17 cellular contexts compared by ENCODE assay signal in genomic region chr17:321386-321941, GRCh38. TPM values are rescaled to one million over a fixed set of nuclear protein-coding genes. Genes with fewer than 3 reads are reported as not detected.
DNase-seq lines count a peak whose midpoint lies in the region; ATAC-seq, FAIRE-seq and TF ChIP-seq lines count a peak whose summit lies in the region.
"Had no signal": no experiment of that assay in that cellular context is flagged by ENCODE, and none has a peak within 500 bp of the region (broad histone marks: within the 10 kb centered on the region; RNA-seq: fewer than 3 reads in every experiment).

No MANE protein-coding gene starts in this region.

- FAIRE-seq in H54 (lab: Jason Lieb, UNC), result no peak
- FAIRE-seq: GM12891, GM18507 had no signal

- H2AK5ac ChIP-seq in neuronal stem cell (ENCODE audit: low read depth, low read length), result peak overlapping the region; percentile 93

- H3K9me2 ChIP-seq in GM23338 (ENCODE audit: insufficient read depth), result no peaks in the 10 kb centered on the region

- no peak overlapping the region for H2BK120ac ChIP-seq in neuronal stem cell (ENCODE audit: low read depth, low read length)

- H3K27me3 Mint-ChIP-seq in GM23338 (ENCODE audit: insufficient read depth, low read depth, poor library complexity), result peaks cover 9% of the 10 kb centered on the region
- H3K27me3 Mint-ChIP-seq in WTC11 (ENCODE audit: low read depth), result peaks cover 12% of the 10 kb centered on the region
- H3K27me3 Mint-ChIP-seq: IgD-negative memory B cell had no signal

- H3K27ac Mint-ChIP-seq in GM23338 (no peak overlapping the region), WTC11 (no peak overlapping the region)
- H3K27ac Mint-ChIP-seq: IgD-negative memory B cell had no signal

- H3K36me3 Mint-ChIP-seq in GM23338 (ENCODE audit: low read depth) (peaks cover 15% of the 10 kb centered on the region), WTC11 (peaks cover 5% of the 10 kb centered on the region)

- H3K4me1 Mint-ChIP-seq in GM23338 (peaks cover 28% of the 10 kb centered on the region), WTC11 (peaks cover 29% of the 10 kb centered on the region)
- H3K4me1 Mint-ChIP-seq: IgD-negative memory B cell had no signal

- CTCF ChIA-PET in WTC11 (lab: Charles Lee), result interaction anchor here (1.0 to 2.4 kb wide), 8 partner anchors 12 to 379 kb away, joined by 3 to 15 read pairs (median 4); no protein-coding TSS in a partner anchor

- H3K4me1 ChIP-seq in GM23338 (ENCODE audit: insufficient read depth), result peaks cover 23% of the 10 kb centered on the region; the same call in 1 of the 2 replicates
- H3K4me1 ChIP-seq in right cardiac atrium (ENCODE audit: control insufficient read depth, insufficient read depth, low read length), result no peaks in the 10 kb centered on the region
- H3K4me1 ChIP-seq in neuronal stem cell (ENCODE audit: control insufficient read depth in 2 of 2, insufficient read depth in 1 of 2, low read depth in 1 of 2, low read length in 2 of 2), result peaks cover 14 to 23% of the 10 kb centered on the region in 2 donors

- peaks cover 2% of the 10 kb centered on the region for H3K79me1 ChIP-seq in neuronal stem cell (ENCODE audit: low read depth, low read length)

- H3K27ac ChIP-seq in GM23338 (ENCODE audit: low read depth) (no peak overlapping the region), right cardiac atrium (ENCODE audit: low read length) (no peak overlapping the region), neuronal stem cell (replicated peaks; ENCODE audit: low read length) (no peak overlapping the region)
- H3K27ac ChIP-seq: C4-2B, RWPE1 had no signal

- H2AFZ ChIP-seq in GM23338 (peak overlapping the region; percentile 66; the same call in 1 of the 2 replicates), neuronal stem cell (ENCODE audit: low read length) (no peak overlapping the region)

- H4K20me1 ChIP-seq in GM23338 (replicated peaks; ENCODE audit: insufficient read depth), result no peaks in the 10 kb centered on the region

- no peak for TF ChIP-seq POLR2A in H54 (IDR thresholded peaks at IDR 0.05; ENCODE audit: low read depth, low read length)

- H3K4me2 ChIP-seq in GM23338, result no peak overlapping the region
- H3K4me2 ChIP-seq in neuronal stem cell (ENCODE audit: insufficient read depth, low read length, poor library complexity, severe bottlenecking), result no peak overlapping the region

- no peaks in the 10 kb centered on the region for H3F3A ChIP-seq in GM23338 (replicated peaks; ENCODE audit: low read depth)

- TF ChIP-seq CTCF in GM23338 (conservative IDR thresholded peaks at IDR 0.05; ENCODE audit: low read depth in 2 of 2), result no peak
- TF ChIP-seq CTCF in WTC11 (IDR thresholded peaks at IDR 0.05), result no peak

- H3K4me3 ChIP-seq in GM23338 (no peak overlapping the region), right cardiac atrium (ENCODE audit: low read length) (no peak overlapping the region), neuronal stem cell (ENCODE audit: low read length in 2 of 2) (no peak overlapping the region)

- H3K9me3 Mint-ChIP-seq in GM23338, result peaks cover 18% of the 10 kb centered on the region
- H3K9me3 Mint-ChIP-seq in WTC11, result peaks cover 25% of the 10 kb centered on the region
- H3K9me3 Mint-ChIP-seq: IgD-negative memory B cell had no signal

- peak overlapping the region; percentile 93 for H2BK12ac ChIP-seq in neuronal stem cell (ENCODE audit: low read length)

- H3K4ac ChIP-seq in neuronal stem cell (ENCODE audit: low read length), result no peak overlapping the region

- ATAC-seq in GM23338 (no peak; the same call in 1 of the 3 replicates), WTC11 (no peak), right cardiac atrium (peak; percentile 9 to 25), HG02884 (IDR thresholded peaks at IDR 0.05; ENCODE audit: unreplicated experiment) (no peak)

- WGBS in right cardiac atrium, result 72% methylated on average over 35 of the region's 35 CpGs
- no CpG with 5 or more reads among the region's 35 CpGs for WGBS in neuronal stem cell (ENCODE audit: extremely low coverage in 2 of 2, insufficient read length in 2 of 2, insufficient replicate concordance in 1 of 2), 2 donors

- H2BK15ac ChIP-seq in neuronal stem cell (ENCODE audit: low read length), result peak overlapping the region; percentile 95

- peak overlapping the region; percentile 79 for H2BK5ac ChIP-seq in neuronal stem cell (ENCODE audit: low read length)

- DNase-seq in GM23338 (ENCODE audit: low spot score), result no peak
- no peak for DNase-seq in WTC11 (ENCODE audit: low spot score)
- DNase-seq in right cardiac atrium, result peak in 1 of 3 donors; percentile 8
- DNase-seq in neuronal stem cell (ENCODE audit: low spot score), result no peak
- no peak for DNase-seq in NCI-H226
- DNase-seq in H54 (ENCODE audit: insufficient read length, low spot score), result no peak
- DNase-seq: GF-D8, GOT3, NCI-H1105 treated with DMSO at 0.1 percent for 48 hours, NCI-H187, NCI-H526 treated with DMSO at 0.1 percent for 48 hours had no signal

- H3K9me3 ChIP-seq in right cardiac atrium (ENCODE audit: control insufficient read depth, low read length), result no peaks in the 10 kb centered on the region
- peaks cover 2% of the 10 kb centered on the region in 2 donors for H3K9me3 ChIP-seq in neuronal stem cell (replicated peaks in 1 of 2; ENCODE audit: control insufficient read depth in 2 of 2, insufficient read depth in 1 of 2, low read depth in 1 of 2, low read length in 2 of 2)

- H3K14ac ChIP-seq in neuronal stem cell (ENCODE audit: low read length), result peak overlapping the region; percentile 95

- H4K8ac ChIP-seq in neuronal stem cell (ENCODE audit: low read depth, low read length), result no peak overlapping the region

- H3K18ac ChIP-seq in neuronal stem cell (ENCODE audit: low read length), result peak overlapping the region; percentile 89

- intact Hi-C loops in right cardiac atrium (cut with DNase I), result no loop called here

- H3K9ac ChIP-seq in neuronal stem cell (ENCODE audit: low read depth, low read length, poor library complexity), result peak overlapping the region; percentile 44

- H3K4me3 Mint-ChIP-seq in GM23338, result peak overlapping the region; percentile 42; the same call in 1 of the 3 replicates
- peak overlapping the region; percentile 10; the same call in 1 of the 2 replicates for H3K4me3 Mint-ChIP-seq in WTC11
- H3K4me3 Mint-ChIP-seq: IgD-negative memory B cell had no signal

- POLR2A ChIA-PET in WTC11 (lab: Charles Lee), result no interaction called here

- H3K27me3 ChIP-seq in GM23338 (ENCODE audit: insufficient read depth) (no peaks in the 10 kb centered on the region), right cardiac atrium (ENCODE audit: control insufficient read depth, insufficient read depth) (no peaks in the 10 kb centered on the region), neuronal stem cell (ENCODE audit: control insufficient read depth in 3 of 3, insufficient read depth in 3 of 3, low read depth in 1 of 3, low read length in 3 of 3) (no peaks in the 10 kb centered on the region)

- H4K91ac ChIP-seq in neuronal stem cell (ENCODE audit: low read depth, low read length, poor library complexity), result no peak overlapping the region

- no peaks in the 10 kb centered on the region for H3K36me3 ChIP-seq in GM23338 (ENCODE audit: insufficient read depth)
- H3K36me3 ChIP-seq in neuronal stem cell (replicated peaks in 1 of 2; ENCODE audit: control insufficient read depth in 2 of 2, insufficient read depth in 2 of 2, low read length in 2 of 2), result no peaks in the 10 kb centered on the region

- H3K23ac ChIP-seq in neuronal stem cell (ENCODE audit: low read depth, low read length, poor library complexity), result peak overlapping the region; percentile 98

- no peaks in the 10 kb centered on the region for H3K79me2 ChIP-seq in GM23338 (replicated peaks; ENCODE audit: insufficient read depth)

TF ChIP-seq in GM23338, 12 proteins besides CTCF, POLR2A, EP300 and RAD21 (continues in another document):
- TF ChIP-seq EZH2 (IDR thresholded peaks at IDR 0.05; ENCODE audit: low read depth, unreplicated experiment) (no peak), ETS1 (IDR thresholded peaks at IDR 0.05) (no peak)

TF ChIP-seq in WTC11, 78 proteins besides CTCF, POLR2A, EP300 and RAD21:
- TF ChIP-seq MAX (CRISPR knock-in tag; IDR thresholded peaks at IDR 0.05) (peak; percentile 29; the same call in 1 of the 2 replicates), TEAD1 (CRISPR knock-in tag; IDR thresholded peaks at IDR 0.05) (no peak), NR2C2 (CRISPR knock-in tag; IDR thresholded peaks at IDR 0.05) (0 out of 2 replicates have a peak, but pooled peaks have one; percentile 38), GABPB1 (CRISPR knock-in tag; IDR thresholded peaks at IDR 0.05) (no peak), FOXP4 (CRISPR knock-in tag; IDR thresholded peaks at IDR 0.05) (no peak), CREM (CRISPR knock-in tag; IDR thresholded peaks at IDR 0.05) (no peak), ZBTB21 (CRISPR knock-in tag; IDR thresholded peaks at IDR 0.05; ENCODE audit: borderline replicate concordance) (no peak), MXD4 (CRISPR knock-in tag; IDR thresholded peaks at IDR 0.05; ENCODE audit: borderline replicate concordance) (no peak), CBFB (CRISPR knock-in tag; IDR thresholded peaks at IDR 0.05; ENCODE audit: low read depth) (no peak), ZNF263 (CRISPR knock-in tag; IDR thresholded peaks at IDR 0.05; ENCODE audit: low read depth) (no peak), RELA (CRISPR knock-in tag; IDR thresholded peaks at IDR 0.05; ENCODE audit: borderline replicate concordance) (0 out of 2 replicates have a peak, but pooled peaks have one; percentile 47)

RNA-seq across cellular contexts. Expression of gene RPH3AL, which starts 31.1 kb away (rescaled TPM):
- 3.5 and 6.3 TPM in 2 replicates for total RNA-seq in GM23338 (2014; rRNA removed; shearing (Covaris generic))
- polyA plus RNA-seq in GM23338 (2016; fragmentation: Nextera tagmentation; extraction: Ambion mirVana), result 2.7 and 3.5 TPM in 2 replicates
- 2.0 to 4.6 TPM (median 3.7 TPM) in 3 replicates for total RNA-seq in WTC11 (2021)
- 10 to 100 TPM in 2 of 4 donors, 1 to 10 TPM in 2; 4.7 to 11.5 (median 10.2) TPM for total RNA-seq in right cardiac atrium
- polyA plus RNA-seq in right cardiac atrium, result 6.7 TPM
- polyA plus RNA-seq in neuronal stem cell (2013, experiment 1 of 2), result 7.7 TPM
- 6.5 TPM for polyA plus RNA-seq in neuronal stem cell (2013, experiment 2 of 2)

Comparison
In these comparisons a context has a peak if more than half of its experiments do, and no peak if none do; other contexts are left out.
1. ATAC-seq: peak in right cardiac atrium (2 of 2); none in GM23338 (single experiment), WTC11 (single experiment) and HG02884 (single experiment).